Comparison of ENCODE assay signal across 15 cellular contexts in the genomic region with DNA sequence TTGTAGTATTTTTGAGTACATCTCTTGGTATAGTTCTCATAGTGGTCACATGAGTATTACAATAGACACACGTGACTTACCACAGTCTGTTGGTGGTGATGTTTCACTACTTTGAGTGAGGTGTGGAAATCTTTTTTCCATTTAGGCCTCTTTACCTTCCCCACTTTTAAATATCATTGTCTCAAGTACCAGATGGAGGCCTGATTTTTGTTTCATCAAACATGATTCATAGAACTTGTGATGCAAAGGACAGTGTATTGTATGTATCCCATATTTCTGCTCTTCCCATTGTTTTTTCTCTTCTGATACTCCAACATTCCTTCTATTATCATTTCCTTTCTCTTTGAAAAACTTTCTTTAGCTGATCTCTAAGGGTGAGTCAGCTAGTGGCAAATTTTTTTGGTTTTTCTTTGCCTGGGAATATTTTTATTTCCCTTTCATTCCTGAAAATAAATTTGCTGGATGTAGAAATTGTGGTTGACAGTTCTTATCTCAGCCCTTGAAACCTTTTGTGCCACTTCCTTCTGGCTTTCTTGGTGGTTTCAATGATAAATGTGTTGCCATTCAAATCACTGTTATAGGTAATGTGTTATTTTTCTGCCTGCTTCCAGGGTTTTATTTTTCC. TPM values are rescaled to one million over a fixed set of nuclear protein-coding genes. Genes with fewer than 3 reads are reported as not detected.
DNase-seq lines count a peak whose midpoint lies in the region; ATAC-seq, FAIRE-seq and TF ChIP-seq lines count a peak whose summit lies in the region.
"Had no signal": no experiment of that assay in that cellular context is flagged by ENCODE, and none has a peak within 500 bp of the region (broad histone marks: within the 10 kb centered on the region; RNA-seq: fewer than 3 reads in every experiment).

No MANE protein-coding gene starts in this region.

- H4K20me1 ChIP-seq in PC-9 (ENCODE audit: insufficient read depth): no peaks in the 10 kb centered on the region

- no peak overlapping the region for H3K4me3 Mint-ChIP-seq in activated naive CD4-positive, alpha-beta T cell treated with anti-CD3 and anti-CD28 coated beads for 36 hours
- H3K4me3 Mint-ChIP-seq in stimulated activated effector memory CD8-positive, alpha-beta T cell treated with anti-CD3 and anti-CD28 coated beads, Interleukin-12 subunit alpha, Interleukin-12 subunit beta, amount 100 ng/mL, for 72 hours: no peak overlapping the region

- ATAC-seq in stimulated activated effector memory CD8-positive, alpha-beta T cell treated with anti-CD3 and anti-CD28 coated beads, Interleukin-12 subunit alpha, Interleukin-12 subunit beta, amount 100 ng/mL, for 72 hours: peak; percentile 51
- ATAC-seq: heart right ventricle, right cardiac atrium had no signal

- no peaks in the 10 kb centered on the region for H3K9me3 ChIP-seq in PC-9 (ENCODE audit: insufficient read depth, low read depth)
- no peaks in the 10 kb centered on the region for H3K9me3 ChIP-seq in kidney (ENCODE audit: control insufficient read depth in 1 of 2, low read length in 2 of 2)

- FAIRE-seq in HTR-8/SVneo (lab: Jason Lieb, UNC) (no peak), kidney (lab: Jason Lieb, UNC) (no peak)
- FAIRE-seq: TTC549 had no signal

- H3K9me2 ChIP-seq in PC-9 (ENCODE audit: insufficient read depth): no peaks in the 10 kb centered on the region

- no peaks in the 10 kb centered on the region for H3K27me3 Mint-ChIP-seq in activated naive CD4-positive, alpha-beta T cell treated with anti-CD3 and anti-CD28 coated beads for 36 hours (ENCODE audit: low read depth)

- BruUV-seq in PC-9 (replicated peaks; lab: Mats Ljungman, UMichigan): no TSS peak

- H3K79me2 ChIP-seq in PC-9 (ENCODE audit: low read depth): no peaks in the 10 kb centered on the region

- H3K36me3 ChIP-seq in PC-9 (ENCODE audit: low read depth) (no peaks in the 10 kb centered on the region), kidney (ENCODE audit: control insufficient read depth in 1 of 2, insufficient read depth in 2 of 2, low read length in 2 of 2) (no peaks in the 10 kb centered on the region)
- H3K36me3 ChIP-seq: heart right ventricle had no signal

- peaks cover 23% of the 10 kb centered on the region for H3K4me1 Mint-ChIP-seq in activated naive CD4-positive, alpha-beta T cell treated with anti-CD3 and anti-CD28 coated beads for 36 hours (ENCODE audit: low read depth)
- peaks cover 24% of the 10 kb centered on the region for H3K4me1 Mint-ChIP-seq in stimulated activated effector memory CD8-positive, alpha-beta T cell treated with anti-CD3 and anti-CD28 coated beads, Interleukin-12 subunit alpha, Interleukin-12 subunit beta, amount 100 ng/mL, for 72 hours

- peak overlapping the region; percentile 39 for H3K27ac Mint-ChIP-seq in activated naive CD4-positive, alpha-beta T cell treated with anti-CD3 and anti-CD28 coated beads for 36 hours
- H3K27ac Mint-ChIP-seq in stimulated activated effector memory CD8-positive, alpha-beta T cell treated with anti-CD3 and anti-CD28 coated beads, Interleukin-12 subunit alpha, Interleukin-12 subunit beta, amount 100 ng/mL, for 72 hours: peak overlapping the region; percentile 66

- H3K36me3 Mint-ChIP-seq in activated naive CD4-positive, alpha-beta T cell treated with anti-CD3 and anti-CD28 coated beads for 36 hours (ENCODE audit: low read depth): no peaks in the 10 kb centered on the region
- H3K36me3 Mint-ChIP-seq in stimulated activated effector memory CD8-positive, alpha-beta T cell treated with anti-CD3 and anti-CD28 coated beads, Interleukin-12 subunit alpha, Interleukin-12 subunit beta, amount 100 ng/mL, for 72 hours: no peaks in the 10 kb centered on the region

- H3K27ac ChIP-seq in PC-9: peak overlapping the region; percentile 40; the same call in 1 of the 2 replicates
- no peak overlapping the region for H3K27ac ChIP-seq in kidney (ENCODE audit: low read depth in 2 of 2, low read length in 2 of 2)

- H3K4me1 ChIP-seq in PC-9 (replicated peaks; ENCODE audit: insufficient read depth) (peaks cover 12% of the 10 kb centered on the region), kidney (ENCODE audit: control insufficient read depth in 1 of 2, insufficient read depth in 1 of 2, low read depth in 1 of 2, low read length in 2 of 2) (no peaks in the 10 kb centered on the region)

- peaks cover 4% of the 10 kb centered on the region for H3K9me3 Mint-ChIP-seq in activated naive CD4-positive, alpha-beta T cell treated with anti-CD3 and anti-CD28 coated beads for 36 hours
- H3K9me3 Mint-ChIP-seq in stimulated activated effector memory CD8-positive, alpha-beta T cell treated with anti-CD3 and anti-CD28 coated beads, Interleukin-12 subunit alpha, Interleukin-12 subunit beta, amount 100 ng/mL, for 72 hours: peaks cover 3% of the 10 kb centered on the region

- H3K27me3 ChIP-seq in PC-9 (ENCODE audit: insufficient read depth, low read depth): no peaks in the 10 kb centered on the region

- intact Hi-C loops in activated naive CD4-positive, alpha-beta T cell treated with anti-CD3 and anti-CD28 coated beads for 36 hours (cut with micrococcal nuclease): loop anchor here (2.0 kb wide), 1 partner anchor 33 kb away; a partner anchor contains a TSS
- intact Hi-C loops in PC-9 (cut with micrococcal nuclease; ENCODE audit: unreplicated experiment) (no loop called here), kidney (cut with DNase I) (no loop called here)

- POLR2A ChIA-PET in PC-9 (lab: Charles Lee; ENCODE audit: unreplicated experiment): no interaction called here

- no peak overlapping the region for H2AFZ ChIP-seq in PC-9

- H3F3A ChIP-seq in PC-9 (ENCODE audit: insufficient read depth, low read depth): peaks cover 2% of the 10 kb centered on the region; the same call in 1 of the 2 replicates

- H3K9ac ChIP-seq in kidney (ENCODE audit: low read length in 2 of 2): no peak overlapping the region

- CTCF ChIA-PET in activated naive CD4-positive, alpha-beta T cell treated with anti-CD3 and anti-CD28 coated beads for 36 hours (lab: Charles Lee): no interaction called here
- CTCF ChIA-PET in PC-9 (lab: Charles Lee): no interaction called here

- no peak for DNase-seq in activated naive CD4-positive, alpha-beta T cell treated with anti-CD3 and anti-CD28 coated beads for 36 hours
- DNase-seq in activated naive CD4-positive, alpha-beta T cell treated with Interleukin-2 at 50 U/mL for 16 hours: no peak
- DNase-seq in PC-9 (no peak), fibroblast of mammary gland (ENCODE audit: low read depth) (peak; percentile 79), HTR-8/SVneo (ENCODE audit: insufficient read length, low spot score) (no peak), kidney (no peak), NCI-H1092 (lab: John Stamatoyannopoulos, UW) (no peak)
- no peak for DNase-seq in stimulated activated effector memory CD8-positive, alpha-beta T cell treated with anti-CD3 and anti-CD28 coated beads, Interleukin-12 subunit alpha, Interleukin-12 subunit beta, amount 100 ng/mL, for 72 hours (ENCODE audit: low spot score in 2 of 2)
- DNase-seq: activated T-cell treated with anti-CD3 and anti-CD28 coated beads for 4 hours, cortex of kidney, heart right ventricle, NCI-H1694 treated with DMSO at 0.1 percent for 48 hours, right cardiac atrium had no signal

- no peak overlapping the region for H3K4me3 ChIP-seq in PC-9
- no peak overlapping the region for H3K4me3 ChIP-seq in fibroblast of mammary gland (ENCODE audit: control insufficient read depth, low read depth, low read length)
- no peak overlapping the region for H3K4me3 ChIP-seq in kidney (ENCODE audit: low read length in 2 of 2)
- H3K4me3 ChIP-seq: heart right ventricle had no signal

- TF ChIP-seq CTCF in PC-9 (conservative IDR thresholded peaks at IDR 0.05) (no peak), fibroblast of mammary gland (conservative IDR thresholded peaks at IDR 0.05; ENCODE audit: control insufficient read depth, insufficient read depth, low read depth, low read length) (no peak), kidney (IDR thresholded peaks at IDR 0.05; ENCODE audit: borderline replicate concordance, extremely low read depth, insufficient read depth) (no peak)

- H3K4me2 ChIP-seq in PC-9: no peak overlapping the region

RNA-seq across cellular contexts. Expression of a gene that starts 32.8 kb away (rescaled TPM):
- under 1 TPM; 0.60 to 0.64 TPM for total RNA-seq in activated naive CD4-positive, alpha-beta T cell treated with anti-CD3 and anti-CD28 coated beads for 36 hours
- total RNA-seq in PC-9 (2021) (not detected in 2 replicates), kidney (0.28 TPM)
- not detected for polyA plus RNA-seq in kidney (ENCODE audit: insufficient read depth, low read depth, low replicate concordance)

RNA-seq across cellular contexts. Expression of a gene that starts 54.9 kb away (rescaled TPM):
- total RNA-seq in activated naive CD4-positive, alpha-beta T cell treated with anti-CD3 and anti-CD28 coated beads for 36 hours: not detected
- total RNA-seq in PC-9 (2021): 9.0 and 12.3 TPM in 2 replicates
- 0.69 TPM for total RNA-seq in kidney
- polyA plus RNA-seq in kidney (ENCODE audit: insufficient read depth, low read depth, low replicate concordance): not detected
- total RNA-seq: mesenteric fat pad had no signal
- polyA plus RNA-seq: heart right ventricle had no signal
